ENCODE assay signal across 6 cellular contexts in the genomic region with DNA sequence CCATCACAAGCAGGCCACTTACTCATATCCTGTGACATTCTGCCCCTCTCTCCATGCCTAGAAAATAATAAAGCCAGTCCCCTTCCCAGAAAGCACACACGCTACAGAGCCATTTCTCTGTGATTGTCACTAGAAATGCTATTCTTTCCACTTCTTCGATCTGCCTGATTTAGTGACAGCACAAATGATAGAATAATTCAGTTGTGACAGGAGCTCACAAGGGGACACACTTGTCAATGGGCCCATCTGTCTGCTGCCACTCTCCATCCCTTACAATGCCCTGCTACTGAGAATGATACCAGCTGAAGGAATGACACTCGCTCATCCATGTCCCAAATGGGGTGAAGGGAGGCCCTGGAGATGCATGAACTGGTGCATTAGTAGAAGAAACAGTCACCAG.
"Had no signal": no experiment of that assay in that cellular context is flagged by ENCODE, and none has a peak within 500 bp of the region (broad histone marks: within the 10 kb centered on the region; RNA-seq: fewer than 3 reads in every experiment).

No MANE protein-coding gene starts in this region.

- DNase-seq: KBM-7, KG1 had no signal

- H3K4me3 ChIP-seq: K562 had no signal

- ATAC-seq: HepG2, K562 had no signal

- H3K27ac ChIP-seq: HL-60 had no signal

- H3K27me3 Mint-ChIP-seq: IgD-negative memory B cell had no signal

- H3K36me3 Mint-ChIP-seq: IgD-negative memory B cell had no signal
